ENCODE assay signal across 19 cellular contexts in genomic region chr20:384723-385122, GRCh38. TPM values are rescaled to one million over a fixed set of nuclear protein-coding genes. Genes with fewer than 3 reads are reported as not detected.
DNase-seq lines count a peak whose midpoint lies in the region; ATAC-seq and TF ChIP-seq lines count a peak whose summit lies in the region.
"Had no signal": no experiment of that assay in that cellular context is flagged by ENCODE, and none has a peak within 500 bp of the region (broad histone marks: within the 10 kb centered on the region; RNA-seq: fewer than 3 reads in every experiment).

No MANE protein-coding gene starts in this region.

- no peak for ATAC-seq in activated CD4-positive, alpha-beta T cell treated with anti-CD3 and anti-CD28 coated beads for 36 hours
- no peak for ATAC-seq in stimulated activated naive B cell treated with anti-CD40 and anti-IgM and Interleukin-4, amounts not matched to agents 10 μg/mL and 1 μg/mL and 100 μg/mL, for 72 hours (replicated peaks)
- ATAC-seq: GM12878 had no signal

- no peak overlapping the region for H3K4me3 Mint-ChIP-seq in activated CD4-positive, alpha-beta T cell treated with anti-CD3 and anti-CD28 coated beads, Interleukin-2, amount 10 ng/mL, durations not matched to agents 24 days and 14 days
- H3K4me3 Mint-ChIP-seq in activated CD4-positive, alpha-beta T cell treated with anti-CD3 and anti-CD28 coated beads for 36 hours = no peak overlapping the region
- H3K4me3 Mint-ChIP-seq in stimulated activated naive B cell treated with anti-CD40 and anti-IgM and Interleukin-4, amounts not matched to agents 10 μg/mL and 1 μg/mL and 100 μg/mL, for 72 hours = no peak overlapping the region

- no peak for DNase-seq in activated CD4-positive, alpha-beta T cell treated with anti-CD3 and anti-CD28 coated beads, Interleukin-2, amount 10 ng/mL, durations not matched to agents 24 days and 14 days
- DNase-seq in activated CD4-positive, alpha-beta T cell treated with anti-CD3 and anti-CD28 coated beads for 36 hours = no peak
- DNase-seq in PC-9 (no peak), colonic mucosa (no peak), C1 segment of cervical spinal cord (lab: John Stamatoyannopoulos, UW) (no peak), SKM-1 (lab: John Stamatoyannopoulos, UW; ENCODE audit: unreplicated experiment) (no peak)
- no peak for DNase-seq in stimulated activated naive B cell treated with anti-CD40 and anti-IgM and Interleukin-4, amounts not matched to agents 10 μg/mL and 1 μg/mL and 100 μg/mL, for 72 hours
- DNase-seq: DMS 273 treated with DMSO at 0.1 percent for 48 hours, GDM1, GOT3, KBM-7, NCI-H1436, NCI-H2029 treated with DMSO at 0.1 percent for 48 hours, NCI-H2171 treated with DMSO at 0.1 percent for 48 hours, NCI-H748 treated with DMSO at 0.1 percent for 48 hours, Right ventricle myocardium superior had no signal

- TF ChIP-seq CTCF in PC-9 (conservative IDR thresholded peaks at IDR 0.05) (no peak), colonic mucosa (IDR thresholded peaks at IDR 0.05) (no peak), neutrophil (IDR thresholded peaks at IDR 0.05) (no peak)

- H3K9me3 Mint-ChIP-seq in activated CD4-positive, alpha-beta T cell treated with anti-CD3 and anti-CD28 coated beads, Interleukin-2, amount 10 ng/mL, durations not matched to agents 24 days and 14 days = no peaks in the 10 kb centered on the region
- no peaks in the 10 kb centered on the region for H3K9me3 Mint-ChIP-seq in activated CD4-positive, alpha-beta T cell treated with anti-CD3 and anti-CD28 coated beads for 36 hours (ENCODE audit: low read depth)
- H3K9me3 Mint-ChIP-seq in stimulated activated naive B cell treated with anti-CD40 and anti-IgM and Interleukin-4, amounts not matched to agents 10 μg/mL and 1 μg/mL and 100 μg/mL, for 72 hours = no peaks in the 10 kb centered on the region

- peaks cover 40% of the 10 kb centered on the region for H3K36me3 Mint-ChIP-seq in activated CD4-positive, alpha-beta T cell treated with anti-CD3 and anti-CD28 coated beads, Interleukin-2, amount 10 ng/mL, durations not matched to agents 24 days and 14 days (ENCODE audit: low read depth)
- peaks cover 57% of the 10 kb centered on the region for H3K36me3 Mint-ChIP-seq in activated CD4-positive, alpha-beta T cell treated with anti-CD3 and anti-CD28 coated beads for 36 hours (ENCODE audit: low read depth)
- peaks cover 21% of the 10 kb centered on the region in 2 donors for H3K36me3 Mint-ChIP-seq in stimulated activated naive B cell treated with anti-CD40 and anti-IgM and Interleukin-4, amounts not matched to agents 10 μg/mL and 1 μg/mL and 100 μg/mL, for 72 hours

- H3K9me2 ChIP-seq in PC-9 (ENCODE audit: insufficient read depth) = no peaks in the 10 kb centered on the region

- H3K4me2 ChIP-seq in PC-9 = peak overlapping the region; percentile 95
- H3K4me2 ChIP-seq: BLaER1 had no signal

- H2AFZ ChIP-seq in PC-9 = no peak overlapping the region

- BruUV-seq in PC-9 (replicated peaks; lab: Mats Ljungman, UMichigan) = no TSS peak

- H3K27ac ChIP-seq in PC-9 (peak overlapping the region; percentile 18; the same call in 1 of the 2 replicates), colonic mucosa (peak overlapping the region; percentile 30), neutrophil (peak overlapping the region; percentile 25)
- H3K27ac ChIP-seq: BLaER1 had no signal

- peaks cover 74% of the 10 kb centered on the region for H3F3A ChIP-seq in PC-9 (ENCODE audit: insufficient read depth, low read depth)

- H3K27ac Mint-ChIP-seq in activated CD4-positive, alpha-beta T cell treated with anti-CD3 and anti-CD28 coated beads, Interleukin-2, amount 10 ng/mL, durations not matched to agents 24 days and 14 days = peak overlapping the region; percentile 12
- no peak overlapping the region for H3K27ac Mint-ChIP-seq in activated CD4-positive, alpha-beta T cell treated with anti-CD3 and anti-CD28 coated beads for 36 hours
- H3K27ac Mint-ChIP-seq in stimulated activated naive B cell treated with anti-CD40 and anti-IgM and Interleukin-4, amounts not matched to agents 10 μg/mL and 1 μg/mL and 100 μg/mL, for 72 hours = no peak overlapping the region

- POLR2A ChIA-PET in activated CD4-positive, alpha-beta T cell treated with anti-CD3 and anti-CD28 coated beads for 36 hours (lab: Charles Lee) = no interaction called here
- POLR2A ChIA-PET in PC-9 (lab: Charles Lee; ENCODE audit: unreplicated experiment) = no interaction called here

- H4K20me1 ChIP-seq in PC-9 (ENCODE audit: insufficient read depth) = peaks cover 71% of the 10 kb centered on the region

- peaks cover 75% of the 10 kb centered on the region for H3K36me3 ChIP-seq in PC-9 (ENCODE audit: low read depth)
- H3K36me3 ChIP-seq in colonic mucosa = peaks cover under 1% of the 10 kb centered on the region
- peaks cover 22% of the 10 kb centered on the region for H3K36me3 ChIP-seq in neutrophil

- H3K4me3 ChIP-seq in PC-9 (0 out of 2 replicates have a peak overlapping the region, but pooled peaks have one; percentile 59), colonic mucosa (no peak overlapping the region), neutrophil (ENCODE audit: low read depth in 1 of 2, low read length in 1 of 2) (no peak overlapping the region)
- H3K4me3 ChIP-seq: BLaER1, GM12878 had no signal

- H3K9ac ChIP-seq in colonic mucosa (ENCODE audit: low read depth in 2 of 2, low read length in 2 of 2) = no peak overlapping the region
- H3K9ac ChIP-seq: BLaER1 had no signal

- H3K4me1 ChIP-seq in PC-9 (replicated peaks; ENCODE audit: insufficient read depth) (peaks cover 33% of the 10 kb centered on the region), colonic mucosa (peaks cover 3% of the 10 kb centered on the region), neutrophil (ENCODE audit: control insufficient read depth in 1 of 2, insufficient read depth in 1 of 2, low read depth in 1 of 2, low read length in 1 of 2) (peaks cover 26 to 29% of the 10 kb centered on the region in 2 experiments)

- no peaks in the 10 kb centered on the region for H3K27me3 Mint-ChIP-seq in activated CD4-positive, alpha-beta T cell treated with anti-CD3 and anti-CD28 coated beads, Interleukin-2, amount 10 ng/mL, durations not matched to agents 24 days and 14 days
- no peaks in the 10 kb centered on the region for H3K27me3 Mint-ChIP-seq in activated CD4-positive, alpha-beta T cell treated with anti-CD3 and anti-CD28 coated beads for 36 hours
- no peaks in the 10 kb centered on the region for H3K27me3 Mint-ChIP-seq in stimulated activated naive B cell treated with anti-CD40 and anti-IgM and Interleukin-4, amounts not matched to agents 10 μg/mL and 1 μg/mL and 100 μg/mL, for 72 hours

- H3K4me1 Mint-ChIP-seq in activated CD4-positive, alpha-beta T cell treated with anti-CD3 and anti-CD28 coated beads, Interleukin-2, amount 10 ng/mL, durations not matched to agents 24 days and 14 days = peaks cover 28% of the 10 kb centered on the region
- H3K4me1 Mint-ChIP-seq in activated CD4-positive, alpha-beta T cell treated with anti-CD3 and anti-CD28 coated beads for 36 hours = peaks cover 14% of the 10 kb centered on the region
- peaks cover 14 to 19% of the 10 kb centered on the region in 2 donors for H3K4me1 Mint-ChIP-seq in stimulated activated naive B cell treated with anti-CD40 and anti-IgM and Interleukin-4, amounts not matched to agents 10 μg/mL and 1 μg/mL and 100 μg/mL, for 72 hours

- H3K27me3 ChIP-seq in PC-9 (ENCODE audit: insufficient read depth, low read depth) (no peaks in the 10 kb centered on the region), colonic mucosa (no peaks in the 10 kb centered on the region), neutrophil (no peaks in the 10 kb centered on the region)
- H3K27me3 ChIP-seq: BLaER1 had no signal

- peaks cover 90% of the 10 kb centered on the region for H3K79me2 ChIP-seq in PC-9 (ENCODE audit: low read depth)

- intact Hi-C loops in activated CD4-positive, alpha-beta T cell treated with anti-CD3 and anti-CD28 coated beads, Interleukin-2, amount 10 ng/mL, durations not matched to agents 24 days and 14 days (cut with micrococcal nuclease) = no loop called here
- intact Hi-C loops in activated CD4-positive, alpha-beta T cell treated with anti-CD3 and anti-CD28 coated beads for 36 hours (cut with DNase I, micrococcal nuclease) = no loop called here
- intact Hi-C loops in PC-9 (cut with micrococcal nuclease; ENCODE audit: unreplicated experiment) (no loop called here), colonic mucosa (cut with DNase I) (no loop called here)

- CTCF ChIA-PET in activated CD4-positive, alpha-beta T cell treated with anti-CD3 and anti-CD28 coated beads for 36 hours (lab: Charles Lee) = interaction anchor here (1.1 kb wide), 1 partner anchor 18 kb away, joined by 3 read pairs; no protein-coding TSS in a partner anchor
- CTCF ChIA-PET in PC-9 (lab: Charles Lee) = interaction anchor here (0.7 to 1.1 kb wide), 2 partner anchors 22 to 47 kb away, joined by 3 to 5 read pairs; no protein-coding TSS in a partner anchor

- no peaks in the 10 kb centered on the region for H3K9me3 ChIP-seq in PC-9 (ENCODE audit: insufficient read depth, low read depth)
- no peaks in the 10 kb centered on the region for H3K9me3 ChIP-seq in colonic mucosa
- H3K9me3 ChIP-seq in neutrophil = no peaks in the 10 kb centered on the region
- H3K9me3 ChIP-seq: BLaER1 had no signal

RNA-seq across cellular contexts. Expression of gene TRIB3, which starts 4.2 kb away (rescaled TPM):
- total RNA-seq in activated CD4-positive, alpha-beta T cell treated with anti-CD3 and anti-CD28 coated beads, Interleukin-2, amount 10 ng/mL, durations not matched to agents 24 days and 14 days = 39.3 and 41.1 TPM in 2 replicates
- total RNA-seq in activated CD4-positive, alpha-beta T cell treated with anti-CD3 and anti-CD28 coated beads for 36 hours = 10 to 100 TPM; 60.9 to 63.0 TPM
- 81.0 and 82.0 TPM in 2 replicates for total RNA-seq in PC-9 (2021)
- 10 to 100 TPM; 13.5 to 48.5 TPM for total RNA-seq in colonic mucosa

RNA-seq across cellular contexts. Expression of gene RBCK1, which starts 23.4 kb away (rescaled TPM):
- total RNA-seq in activated CD4-positive, alpha-beta T cell treated with anti-CD3 and anti-CD28 coated beads, Interleukin-2, amount 10 ng/mL, durations not matched to agents 24 days and 14 days = 128 and 135 TPM in 2 replicates
- 100 to 1,000 TPM; 130 to 149 TPM for total RNA-seq in activated CD4-positive, alpha-beta T cell treated with anti-CD3 and anti-CD28 coated beads for 36 hours
- total RNA-seq in PC-9 (2021) (176 and 212 TPM in 2 replicates), colonic mucosa (100 to 1,000 TPM; 134 to 169 TPM)

RNA-seq across cellular contexts. Expression of gene NRSN2, which starts 37.8 kb away (rescaled TPM):
- total RNA-seq in activated CD4-positive, alpha-beta T cell treated with anti-CD3 and anti-CD28 coated beads, Interleukin-2, amount 10 ng/mL, durations not matched to agents 24 days and 14 days = 5.1 and 7.0 TPM in 2 replicates
- total RNA-seq in activated CD4-positive, alpha-beta T cell treated with anti-CD3 and anti-CD28 coated beads for 36 hours = 1 to 10 TPM; 5.2 to 7.5 TPM
- 15.0 and 16.5 TPM in 2 replicates for total RNA-seq in PC-9 (2021)
- total RNA-seq in colonic mucosa = 10 to 100 TPM; 11.2 to 18.3 TPM

RNA-seq across cellular contexts. Expression of gene SOX12, which starts 59.4 kb away (rescaled TPM):
- 11.0 and 11.2 TPM in 2 replicates for total RNA-seq in activated CD4-positive, alpha-beta T cell treated with anti-CD3 and anti-CD28 coated beads, Interleukin-2, amount 10 ng/mL, durations not matched to agents 24 days and 14 days
- total RNA-seq in activated CD4-positive, alpha-beta T cell treated with anti-CD3 and anti-CD28 coated beads for 36 hours = 1 to 10 TPM; 8.1 to 8.5 TPM
- total RNA-seq in PC-9 (2021) (49.5 and 57.1 TPM in 2 replicates), colonic mucosa (1 to 10 TPM; 5.0 to 7.5 TPM)
